Comparison of ENCODE assay signal across 17 cellular contexts in genomic region chr1:33047839-33048305, GRCh38. TPM values are rescaled to one million over a fixed set of nuclear protein-coding genes. Genes with fewer than 3 reads are reported as not detected.
A peak's percentile ranks its signal among the peaks of the same experiment; 100 is the strongest.
DNase-seq lines count a peak whose midpoint lies in the region; ATAC-seq and TF ChIP-seq lines count a peak whose summit lies in the region.
"Had no signal": no experiment of that assay in that cellular context is flagged by ENCODE, and none has a peak within 500 bp of the region (broad histone marks: within the 10 kb centered on the region; RNA-seq: fewer than 3 reads in every experiment).

No MANE protein-coding gene starts in this region.

- no peaks in the 10 kb centered on the region for H3K27me3 ChIP-seq in H7 (ENCODE audit: control insufficient read depth, insufficient read depth, low read length)
- H3K27me3 ChIP-seq in Caco-2 (replicated peaks; ENCODE audit: control insufficient read depth, insufficient read depth, low read length): no peaks in the 10 kb centered on the region
- H3K27me3 ChIP-seq: upper lobe of left lung had no signal

- peaks cover 6% of the 10 kb centered on the region for H3K36me3 Mint-ChIP-seq in Caco-2 (ENCODE audit: insufficient read depth, unreplicated experiment)
- H3K36me3 Mint-ChIP-seq: stimulated activated effector memory CD8-positive, alpha-beta T cell treated with anti-CD3 and anti-CD28 coated beads, Interleukin-12 subunit alpha, Interleukin-12 subunit beta, amount 100 ng/mL, for 72 hours had no signal

- H3K4me1 Mint-ChIP-seq in Caco-2 (ENCODE audit: low read depth, unreplicated experiment): peaks cover 5% of the 10 kb centered on the region

- POLR2A ChIA-PET in RWPE1 (lab: Yijun Ruan, JAX; ENCODE audit: low non-redundant PET): no interaction called here
- POLR2A ChIA-PET in Caco-2 (lab: Charles Lee): no interaction called here

- H3K27ac ChIP-seq in RWPE1: peak overlapping the region; percentile 94
- H3K27ac ChIP-seq: upper lobe of left lung had no signal

- no peaks in the 10 kb centered on the region for H3K27me3 Mint-ChIP-seq in Caco-2 (ENCODE audit: insufficient read depth, unreplicated experiment)

- H3K36me3 ChIP-seq in mucosa of descending colon (ENCODE audit: low read depth): no peaks in the 10 kb centered on the region
- H3K36me3 ChIP-seq in H7 (replicated peaks; ENCODE audit: control insufficient read depth, insufficient read depth, low read length): no peaks in the 10 kb centered on the region
- no peaks in the 10 kb centered on the region for H3K36me3 ChIP-seq in Caco-2 (ENCODE audit: control insufficient read depth, insufficient read depth, low read length)
- H3K36me3 ChIP-seq: upper lobe of left lung had no signal

- H3K9me3 ChIP-seq in mucosa of descending colon: no peaks in the 10 kb centered on the region
- no peaks in the 10 kb centered on the region for H3K9me3 ChIP-seq in Caco-2
- H3K9me3 ChIP-seq: upper lobe of left lung had no signal

- TF ChIP-seq CTCF in AG10803 (conservative IDR thresholded peaks at IDR 0.05; ENCODE audit: low read length) (no peak), RWPE1 (conservative IDR thresholded peaks at IDR 0.05; ENCODE audit: low read depth) (no peak), epithelial cell of proximal tubule (conservative IDR thresholded peaks at IDR 0.05; ENCODE audit: low read depth, low read length) (no peak), mucosa of descending colon (IDR thresholded peaks at IDR 0.05) (no peak), Caco-2 (IDR thresholded peaks at IDR 0.05; ENCODE audit: insufficient read depth in 1 of 2, low read depth in 1 of 2, low read length in 1 of 2, severe bottlenecking in 1 of 2, unreplicated experiment in 1 of 2) (no peak)

- no peak overlapping the region for H3K4me3 ChIP-seq in AG10803 (ENCODE audit: low read length)
- no peak overlapping the region for H3K4me3 ChIP-seq in epithelial cell of proximal tubule (ENCODE audit: low read depth, low read length)
- no peak overlapping the region for H3K4me3 ChIP-seq in mucosa of descending colon
- no peak overlapping the region for H3K4me3 ChIP-seq in H7 (ENCODE audit: insufficient read depth, low read depth, low read length)
- H3K4me3 ChIP-seq in Caco-2 (ENCODE audit: low read depth, low read length): no peak overlapping the region
- H3K4me3 ChIP-seq: upper lobe of left lung had no signal

- H3K9me3 Mint-ChIP-seq in Caco-2 (ENCODE audit: unreplicated experiment): no peaks in the 10 kb centered on the region
- H3K9me3 Mint-ChIP-seq: activated T-cell treated with anti-CD3 and anti-CD28 coated beads, Interleukin-2, amount 50 U/mL, for 4 hours; stimulated activated effector memory CD8-positive, alpha-beta T cell treated with anti-CD3 and anti-CD28 coated beads, Interleukin-12 subunit alpha, Interleukin-12 subunit beta, amount 100 ng/mL, for 72 hours had no signal

- no peak overlapping the region for H3K4me3 Mint-ChIP-seq in Caco-2 (ENCODE audit: unreplicated experiment)
- H3K4me3 Mint-ChIP-seq: activated CD4-positive, alpha-beta T cell treated with anti-CD3 and anti-CD28 coated beads, Interleukin-2, amount 10 ng/mL, durations not matched to agents 7 days and 5 days; activated T-cell treated with anti-CD3 and anti-CD28 coated beads, Interleukin-2, amount 50 U/mL, for 4 hours; stimulated activated effector memory CD8-positive, alpha-beta T cell treated with anti-CD3 and anti-CD28 coated beads, Interleukin-12 subunit alpha, Interleukin-12 subunit beta, amount 100 ng/mL, for 72 hours had no signal

- in situ Hi-C loops in G401 (cut with HindIII; ENCODE audit: low sequenced_read_pairs): no loop called here

- H3K27ac Mint-ChIP-seq in Caco-2 (ENCODE audit: unreplicated experiment): no peak overlapping the region
- H3K27ac Mint-ChIP-seq: activated CD4-positive, alpha-beta T cell treated with anti-CD3 and anti-CD28 coated beads, Interleukin-2, amount 10 ng/mL, durations not matched to agents 7 days and 5 days; stimulated activated effector memory CD8-positive, alpha-beta T cell treated with anti-CD3 and anti-CD28 coated beads, Interleukin-12 subunit alpha, Interleukin-12 subunit beta, amount 100 ng/mL, for 72 hours had no signal

- CTCF ChIA-PET in RWPE1 (lab: Yijun Ruan, JAX) (interaction anchor here (1.1 to 1.3 kb wide), 2 partner anchors 17 to 114 kb away, joined by 3 to 4 read pairs; no protein-coding TSS in a partner anchor), Caco-2 (lab: Charles Lee) (no interaction called here)

- peak; percentile 75 for DNase-seq in AG10803 (ENCODE audit: low read depth)
- no peak for DNase-seq in RWPE1 (ENCODE audit: low spot score)
- peak; percentile 77 for DNase-seq in epithelial cell of proximal tubule (ENCODE audit: low read depth)
- no peak for DNase-seq in mucosa of descending colon
- DNase-seq in H7: no peak
- no peak for DNase-seq in activated CD4-positive, alpha-beta T cell treated with anti-CD3 and anti-CD28 coated beads for 4 hours
- DNase-seq in G401 (ENCODE audit: low spot score): no peak
- no peak for DNase-seq in Caco-2
- DNase-seq: activated CD4-positive, alpha-beta T cell treated with anti-CD3 and anti-CD28 coated beads, Interleukin-2, amount 10 ng/mL, durations not matched to agents 7 days and 5 days; activated T-cell treated with anti-CD3 and anti-CD28 coated beads, Interleukin-2, amount 50 U/mL, for 4 hours; GF-D8; NCI-H1436 treated with DMSO at 0.1 percent for 48 hours; NCI-H2227 treated with DMSO at 0.1 percent for 48 hours; NK-92 treated with Interleukin-12 subunit alpha and Interleukin-12 subunit beta, amount 100 ng/mL, for 24 hours; T-helper 9 cell had no signal

- intact Hi-C loops in mucosa of descending colon (cut with DNase I, micrococcal nuclease) (no loop called here), Caco-2 (cut with micrococcal nuclease; ENCODE audit: unreplicated experiment) (no loop called here)

- H3K4me1 ChIP-seq in mucosa of descending colon (ENCODE audit: low read depth): no peaks in the 10 kb centered on the region
- H3K4me1 ChIP-seq in Caco-2: no peaks in the 10 kb centered on the region; the same call in 1 of the 2 replicates

- ATAC-seq in mucosa of descending colon: peak; percentile 67
- ATAC-seq: activated T-cell treated with anti-CD3 and anti-CD28 coated beads, Interleukin-2, amount 50 U/mL, for 4 hours; stimulated activated effector memory CD8-positive, alpha-beta T cell treated with anti-CD3 and anti-CD28 coated beads, Interleukin-12 subunit alpha, Interleukin-12 subunit beta, amount 100 ng/mL, for 72 hours had no signal

- no TSS peak for BruUV-seq in Caco-2 (replicated peaks; lab: Mats Ljungman, UMichigan)

RNA-seq across cellular contexts. Expression of gene AK2, which starts 11.2 kb away (rescaled TPM):
- total RNA-seq in epithelial cell of proximal tubule (237 and 276 TPM in 2 replicates), mucosa of descending colon (100 to 1,000 TPM; 147 to 228 (median 186) TPM), Caco-2 (2022) (127 and 139 TPM in 2 replicates)
- 151 and 168 TPM in 2 replicates for total RNA-seq in H7 (2014; rRNA removed; shearing (Covaris generic))
- 244 and 260 TPM in 2 replicates for total RNA-seq in G401 (2014; rRNA removed; shearing (Covaris generic))

RNA-seq across cellular contexts. Expression of gene AZIN2, which starts 33.1 kb away (rescaled TPM):
- 0.98 and 9.6 TPM in 2 replicates for total RNA-seq in epithelial cell of proximal tubule
- 10 to 100 TPM; 13.8 to 36.5 (median 19.0) TPM for total RNA-seq in mucosa of descending colon
- 0.96 and 2.5 TPM in 2 replicates for total RNA-seq in H7 (2014; rRNA removed; shearing (Covaris generic))
- total RNA-seq in G401 (2014; rRNA removed; shearing (Covaris generic)): 13.1 and 13.6 TPM in 2 replicates
- 1.5 and 2.3 TPM in 2 replicates for total RNA-seq in Caco-2 (2022)

Comparison
In these comparisons a context has a peak if more than half of its experiments do, and no peak if none do; other contexts are left out.
1. DNase-seq: peak in AG10803 (single experiment) and epithelial cell of proximal tubule (single experiment); none in RWPE1 (single experiment), mucosa of descending colon (0 of 3), H7 (single experiment), activated CD4-positive, alpha-beta T cell treated with anti-CD3 and anti-CD28 coated beads for 4 hours (0 of 2), G401 (single experiment) and Caco-2 (0 of 2).